In the genomic region with DNA sequence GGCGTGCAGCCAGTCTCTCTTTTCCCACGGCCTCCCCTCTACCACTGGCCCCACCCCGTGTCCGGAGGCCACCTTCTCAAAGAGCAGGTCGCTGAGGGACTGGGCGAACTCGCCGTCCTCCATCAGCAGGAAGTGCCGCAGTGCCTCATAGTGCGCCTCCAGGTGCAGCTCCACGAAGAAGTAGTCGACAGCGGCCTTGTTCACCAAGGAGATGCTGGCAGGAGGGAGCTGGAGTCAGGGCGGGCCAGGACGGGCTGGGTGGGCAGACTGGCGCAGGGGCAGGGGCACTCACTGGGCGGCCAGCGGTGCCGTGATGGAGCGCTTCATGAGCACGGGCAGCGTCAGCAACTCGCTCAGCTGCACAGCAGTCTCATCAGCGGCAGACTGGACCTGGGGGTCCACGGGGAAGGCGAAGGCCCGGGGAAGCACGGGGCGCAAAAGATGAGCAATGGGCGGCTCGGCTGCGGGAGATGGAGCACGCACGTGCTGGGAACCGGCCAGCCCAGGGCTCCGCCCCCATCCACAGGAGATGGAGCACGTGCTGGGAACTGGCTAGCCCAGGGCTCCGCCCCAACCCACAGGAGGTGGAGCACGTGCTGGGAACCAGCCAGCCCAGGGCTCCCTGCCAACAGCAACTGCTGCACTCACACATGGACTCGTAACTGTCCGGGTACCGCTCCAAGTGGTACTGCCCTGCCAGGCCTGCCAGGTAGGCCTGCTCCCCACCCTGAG, we compare ENCODE assay signal across 8 cellular contexts. TPM values are rescaled to one million over a fixed set of nuclear protein-coding genes. Genes with fewer than 3 reads are reported as not detected.
DNase-seq lines count a peak whose midpoint lies in the region; ATAC-seq and TF ChIP-seq lines count a peak whose summit lies in the region.

No MANE protein-coding gene starts in this region.

- H3K4me3 ChIP-seq in fibroblast of villous mesenchyme (ENCODE audit: low read depth, low read length) = no peak overlapping the region

- intact Hi-C loops in sciatic nerve (cut with DNase I) = no loop called here
- intact Hi-C loops in activated CD4-positive, alpha-beta T cell treated with anti-CD3 and anti-CD28 coated beads, Interleukin-2, amount 10 ng/mL, durations not matched to agents 24 days and 14 days (cut with micrococcal nuclease) = no loop called here

- TF ChIP-seq CTCF in RWPE1 (conservative IDR thresholded peaks at IDR 0.05; ENCODE audit: low read depth) (no peak), fibroblast of villous mesenchyme (IDR thresholded peaks at IDR 0.05; ENCODE audit: insufficient read depth, low read depth, low read length) (no peak)

- no peak overlapping the region for H3K4me3 Mint-ChIP-seq in activated CD4-positive, alpha-beta T cell treated with anti-CD3 and anti-CD28 coated beads, Interleukin-2, amount 10 ng/mL, durations not matched to agents 24 days and 14 days

- peak overlapping the region; percentile 69 for H3K27ac ChIP-seq in RWPE1

- POLR2A ChIA-PET in RWPE1 (lab: Yijun Ruan, JAX; ENCODE audit: low non-redundant PET) = no interaction called here

- H3K9me3 Mint-ChIP-seq in activated CD4-positive, alpha-beta T cell treated with anti-CD3 and anti-CD28 coated beads, Interleukin-2, amount 10 ng/mL, durations not matched to agents 24 days and 14 days = no peaks in the 10 kb centered on the region

- H3K27ac Mint-ChIP-seq in activated CD4-positive, alpha-beta T cell treated with anti-CD3 and anti-CD28 coated beads, Interleukin-2, amount 10 ng/mL, durations not matched to agents 24 days and 14 days = no peak overlapping the region

- ATAC-seq in sciatic nerve = peak; percentile 86
- ATAC-seq in GM19035 (IDR thresholded peaks at IDR 0.05; ENCODE audit: unreplicated experiment) = no peak

- H3K27me3 Mint-ChIP-seq in activated CD4-positive, alpha-beta T cell treated with anti-CD3 and anti-CD28 coated beads, Interleukin-2, amount 10 ng/mL, durations not matched to agents 24 days and 14 days = no peaks in the 10 kb centered on the region

- peaks cover 5% of the 10 kb centered on the region for H3K4me1 Mint-ChIP-seq in activated CD4-positive, alpha-beta T cell treated with anti-CD3 and anti-CD28 coated beads, Interleukin-2, amount 10 ng/mL, durations not matched to agents 24 days and 14 days

- CTCF ChIA-PET in RWPE1 (lab: Yijun Ruan, JAX) = interaction anchor here (0.5 to 0.6 kb wide), 2 partner anchors 17 to 112 kb away, joined by 3 to 4 read pairs; no protein-coding TSS in a partner anchor

- DNase-seq in NCI-H1417 (lab: John Stamatoyannopoulos, UW) (peak; percentile 2 to 87 (median 84)), NCI-H1417 treated with DMSO at 0.1 percent for 48 hours (lab: John Stamatoyannopoulos, UW) (no peak), RWPE1 (ENCODE audit: low spot score) (peak; percentile 77), fibroblast of villous mesenchyme (ENCODE audit: low read depth) (peak; percentile 81), sciatic nerve (ENCODE audit: low spot score) (peak; percentile 82), NCI-H524 treated with DMSO at 0.1 percent for 48 hours (lab: John Stamatoyannopoulos, UW) (no peak)
- no peak for DNase-seq in activated CD4-positive, alpha-beta T cell treated with anti-CD3 and anti-CD28 coated beads, Interleukin-2, amount 10 ng/mL, durations not matched to agents 24 days and 14 days

- H3K36me3 Mint-ChIP-seq in activated CD4-positive, alpha-beta T cell treated with anti-CD3 and anti-CD28 coated beads, Interleukin-2, amount 10 ng/mL, durations not matched to agents 24 days and 14 days (ENCODE audit: low read depth) = peaks cover 40% of the 10 kb centered on the region

RNA-seq across cellular contexts. Expression of a gene that starts 18.4 kb away (rescaled TPM):
- 18.0 and 20.7 TPM in 2 replicates for total RNA-seq in fibroblast of villous mesenchyme
- 22.6 TPM for total RNA-seq in sciatic nerve
- 24.0 and 25.2 TPM in 2 replicates for total RNA-seq in activated CD4-positive, alpha-beta T cell treated with anti-CD3 and anti-CD28 coated beads, Interleukin-2, amount 10 ng/mL, durations not matched to agents 24 days and 14 days

RNA-seq across cellular contexts. Expression of a gene that starts 25.7 kb away (rescaled TPM):
- 25.4 and 32.4 TPM in 2 replicates for total RNA-seq in fibroblast of villous mesenchyme
- 47.6 TPM for total RNA-seq in sciatic nerve
- total RNA-seq in activated CD4-positive, alpha-beta T cell treated with anti-CD3 and anti-CD28 coated beads, Interleukin-2, amount 10 ng/mL, durations not matched to agents 24 days and 14 days = 51.1 and 51.7 TPM in 2 replicates

RNA-seq across cellular contexts. Expression of a gene that starts 31.9 kb away (rescaled TPM):
- total RNA-seq in fibroblast of villous mesenchyme = 18.7 and 19.4 TPM in 2 replicates
- 32.4 TPM for total RNA-seq in sciatic nerve
- total RNA-seq in activated CD4-positive, alpha-beta T cell treated with anti-CD3 and anti-CD28 coated beads, Interleukin-2, amount 10 ng/mL, durations not matched to agents 24 days and 14 days = 62.2 and 64.6 TPM in 2 replicates

RNA-seq across cellular contexts. Expression of a gene that starts 33.4 kb away (rescaled TPM):
- total RNA-seq in fibroblast of villous mesenchyme (21.6 and 27.4 TPM in 2 replicates), sciatic nerve (22.8 TPM)
- 94.4 and 97.4 TPM in 2 replicates for total RNA-seq in activated CD4-positive, alpha-beta T cell treated with anti-CD3 and anti-CD28 coated beads, Interleukin-2, amount 10 ng/mL, durations not matched to agents 24 days and 14 days

RNA-seq across cellular contexts. Expression of a gene that starts 42.3 kb away (rescaled TPM):
- total RNA-seq in fibroblast of villous mesenchyme (39.3 and 42.7 TPM in 2 replicates), sciatic nerve (17.8 TPM)
- 20.1 and 21.5 TPM in 2 replicates for total RNA-seq in activated CD4-positive, alpha-beta T cell treated with anti-CD3 and anti-CD28 coated beads, Interleukin-2, amount 10 ng/mL, durations not matched to agents 24 days and 14 days

Comparison
In these comparisons a context has a peak if more than half of its experiments do, and no peak if none do; other contexts are left out.
1. DNase-seq: peak in NCI-H1417 (3 of 3), RWPE1 (single experiment), fibroblast of villous mesenchyme (single experiment) and sciatic nerve (single experiment); none in NCI-H1417 treated with DMSO at 0.1 percent for 48 hours (single experiment), NCI-H524 treated with DMSO at 0.1 percent for 48 hours (single experiment) and activated CD4-positive, alpha-beta T cell treated with anti-CD3 and anti-CD28 coated beads, Interleukin-2, amount 10 ng/mL, durations not matched to agents 24 days and 14 days (single experiment).